18 cellular contexts compared by ENCODE assay signal in genomic region chr15:23647001-23647295, GRCh38. TPM values are rescaled to one million over a fixed set of nuclear protein-coding genes. Genes with fewer than 3 reads are reported as not detected.
DNase-seq lines count a peak whose midpoint lies in the region; ATAC-seq and TF ChIP-seq lines count a peak whose summit lies in the region.
"Had no signal": no experiment of that assay in that cellular context is flagged by ENCODE, and none has a peak within 500 bp of the region (broad histone marks: within the 10 kb centered on the region; RNA-seq: fewer than 3 reads in every experiment).

No MANE protein-coding gene starts in this region.

- no peaks in the 10 kb centered on the region for H3K9me3 ChIP-seq in heart left ventricle
- no peaks in the 10 kb centered on the region for H3K9me3 ChIP-seq in esophagus muscularis mucosa
- no peaks in the 10 kb centered on the region for H3K9me3 ChIP-seq in uterus
- H3K9me3 ChIP-seq: colonic mucosa, left lung, tibial nerve had no signal

- peak overlapping the region; percentile 43 for H3K27ac Mint-ChIP-seq in neural crest cell (ENCODE audit: unreplicated experiment)
- H3K27ac Mint-ChIP-seq: activated T-helper 17 cell treated with anti-CD3 and anti-CD28 coated beads, Interleukin-2, amount 50 U/mL, for 72 hours; natural killer cell treated with Interleukin-12 subunit alpha and Interleukin-12 subunit beta and Interleukin-15 and Interleukin-18, amount 100 ng/mL, for 72 hours had no signal

- H3K4me3 ChIP-seq in heart left ventricle (peak overlapping the region in 9 of 12 donors; percentile 14 to 48 (median 37)), esophagus muscularis mucosa (peak overlapping the region in 3 of 4 donors; percentile 24 to 48 (median 39)), uterus (peak overlapping the region; percentile 23 to 26)
- H3K4me3 ChIP-seq: colonic mucosa, GM12878 had no signal

- no peaks in the 10 kb centered on the region for H3K27me3 Mint-ChIP-seq in neural crest cell (ENCODE audit: low read depth)

- ATAC-seq in heart left ventricle: no peak
- ATAC-seq in left ventricle myocardium superior: no peak
- ATAC-seq in HG03097 (IDR thresholded peaks at IDR 0.05; ENCODE audit: low FRiP score, unreplicated experiment): no peak
- ATAC-seq: activated T-helper 17 cell treated with anti-CD3 and anti-CD28 coated beads, Interleukin-2, amount 50 U/mL, for 72 hours; GM12878; natural killer cell treated with Interleukin-12 subunit alpha and Interleukin-12 subunit beta and Interleukin-15 and Interleukin-18, amount 100 ng/mL, for 72 hours had no signal

- no peak for TF ChIP-seq EP300 in esophagus muscularis mucosa (IDR thresholded peaks at IDR 0.05)

- H3K4me1 Mint-ChIP-seq in neural crest cell: peaks cover 31% of the 10 kb centered on the region
- H3K4me1 Mint-ChIP-seq: activated T-helper 17 cell treated with anti-CD3 and anti-CD28 coated beads, Interleukin-2, amount 50 U/mL, for 72 hours had no signal

- H3K36me3 ChIP-seq in heart left ventricle (no peaks in the 10 kb centered on the region), esophagus muscularis mucosa (no peaks in the 10 kb centered on the region), uterus (no peaks in the 10 kb centered on the region)
- H3K36me3 ChIP-seq: colonic mucosa, left lung, tibial nerve had no signal

- no peak overlapping the region for H3K27ac ChIP-seq in heart left ventricle
- no peak overlapping the region for H3K27ac ChIP-seq in esophagus muscularis mucosa (replicated peaks in 1 of 4)
- no peak overlapping the region for H3K27ac ChIP-seq in uterus
- H3K27ac ChIP-seq: colonic mucosa, left lung, tibial nerve had no signal

- no peaks in the 10 kb centered on the region for H3K9me3 Mint-ChIP-seq in neural crest cell
- H3K9me3 Mint-ChIP-seq: activated T-helper 17 cell treated with anti-CD3 and anti-CD28 coated beads, Interleukin-2, amount 50 U/mL, for 72 hours; natural killer cell treated with Interleukin-12 subunit alpha and Interleukin-12 subunit beta and Interleukin-15 and Interleukin-18, amount 100 ng/mL, for 72 hours had no signal

- H3K4me3 Mint-ChIP-seq in neural crest cell: peak overlapping the region; percentile 66
- H3K4me3 Mint-ChIP-seq: activated T-helper 17 cell treated with anti-CD3 and anti-CD28 coated beads, Interleukin-2, amount 50 U/mL, for 72 hours; natural killer cell treated with Interleukin-12 subunit alpha and Interleukin-12 subunit beta and Interleukin-15 and Interleukin-18, amount 100 ng/mL, for 72 hours had no signal

- 75 to 88% (median 81%) methylated on average over 14 to 17 of the region's 17 CpGs for WGBS in heart left ventricle, 4 donors
- WGBS in esophagus muscularis mucosa: 77% methylated on average over 15 of the region's 17 CpGs

- intact Hi-C loops in heart left ventricle (cut with DNase I): loop anchor here in 9 of 10 donors (5.0 to 10.0 kb wide), 11 partner anchors 208 to 1858 kb away; no protein-coding TSS in a partner anchor
- intact Hi-C loops in left ventricle myocardium superior (cut with micrococcal nuclease): loop anchor here (10.0 kb wide), 1 partner anchor 208 kb away; no protein-coding TSS in a partner anchor
- intact Hi-C loops in esophagus muscularis mucosa (cut with DNase I): no loop called here
- intact Hi-C loops in uterus (cut with DNase I; ENCODE audit: low total_unique reads): no loop called here

- TF ChIP-seq CTCF in heart left ventricle (IDR thresholded peaks at IDR 0.05) (no peak), esophagus muscularis mucosa (IDR thresholded peaks at IDR 0.05) (no peak), neural crest cell (conservative IDR thresholded peaks at IDR 0.05) (no peak), uterus (IDR thresholded peaks at IDR 0.05) (no peak)

- DNase-seq in heart left ventricle: no peak
- DNase-seq in left ventricle myocardium superior: no peak
- DNase-seq in esophagus muscularis mucosa (ENCODE audit: extremely low spot score): no peak
- DNase-seq in neural crest cell (ENCODE audit: low read depth, low spot score): no peak
- DNase-seq in uterus: no peak
- no peak for DNase-seq in NCI-H1092 treated with DMSO at 0.1 percent for 48 hours (lab: John Stamatoyannopoulos, UW)
- DNase-seq in iPS-NIHi7 (ENCODE audit: extremely low spot score): no peak
- DNase-seq: activated CD8-positive, alpha-beta memory T cell treated with anti-CD3 and anti-CD28 coated beads for 24 hours; colonic mucosa; NCI-H1048; NCI-H2171 treated with DMSO at 0.1 percent for 48 hours had no signal

- H3K27me3 ChIP-seq in heart left ventricle (peaks cover 0 to 45% (median 13%) of the 10 kb centered on the region in 9 donors), esophagus muscularis mucosa (peaks cover 0 to 72% (median 6%) of the 10 kb centered on the region in 4 donors), uterus (peaks cover 0 to 8% of the 10 kb centered on the region in 2 donors)
- H3K27me3 ChIP-seq: colonic mucosa had no signal

- H3K36me3 Mint-ChIP-seq in neural crest cell (ENCODE audit: low read depth): peaks cover 2% of the 10 kb centered on the region
- H3K36me3 Mint-ChIP-seq: natural killer cell treated with Interleukin-12 subunit alpha and Interleukin-12 subunit beta and Interleukin-15 and Interleukin-18, amount 100 ng/mL, for 72 hours had no signal

- TF ChIP-seq POLR2A in heart left ventricle (IDR thresholded peaks at IDR 0.05) (no peak), esophagus muscularis mucosa (IDR thresholded peaks at IDR 0.05; ENCODE audit: low read depth) (no peak), uterus (IDR thresholded peaks at IDR 0.05) (no peak)

- H3K4me1 ChIP-seq in heart left ventricle (peaks cover 0 to 8% (median 0%) of the 10 kb centered on the region in 12 donors), esophagus muscularis mucosa (peaks cover 0 to 10% (median 8%) of the 10 kb centered on the region in 4 donors), uterus (no peaks in the 10 kb centered on the region)
- H3K4me1 ChIP-seq: colonic mucosa, left lung had no signal

RNA-seq across cellular contexts. Expression of gene MAGEL2, which starts 0.7 kb away (rescaled TPM):
- total RNA-seq in heart left ventricle: under 1 TPM in 6 of 9 donors, not detected in 3; 0.05 to 0.27 (median 0.11) TPM
- polyA plus RNA-seq in heart left ventricle: under 1 TPM in 1 of 2 donors, not detected in 1; 0.04 TPM
- total RNA-seq in left ventricle myocardium superior: 0.05 TPM
- under 1 TPM in 2 of 4 donors, not detected in 2; 0.17 to 0.26 TPM for total RNA-seq in esophagus muscularis mucosa
- total RNA-seq in neural crest cell: 11.9 and 13.1 TPM in 2 replicates
- 1 to 10 TPM in 2 of 4 donors, under 1 TPM in 1, not detected in 1; 0.29 to 6.6 (median 3.2) TPM for total RNA-seq in uterus
- total RNA-seq: activated T-helper 17 cell treated with anti-CD3 and anti-CD28 coated beads, Interleukin-2, amount 50 U/mL, for 72 hours; GM12878; natural killer cell treated with Interleukin-12 subunit alpha and Interleukin-12 subunit beta and Interleukin-15 and Interleukin-18, amount 100 ng/mL, for 72 hours; RPMI7951 had no signal
- polyA plus RNA-seq: GM12878 had no signal

RNA-seq across cellular contexts. Expression of gene NDN, which starts 40.2 kb away (rescaled TPM):
- total RNA-seq in heart left ventricle (10 to 100 TPM; 26.8 to 79.2 (median 47.9) TPM), left ventricle myocardium superior (35.5 TPM), esophagus muscularis mucosa (10 to 100 TPM; 40.7 to 93.4 (median 75.4) TPM), neural crest cell (97.3 and 105 TPM in 2 replicates), uterus (100 to 1,000 TPM in 1 of 4 donors, 10 to 100 TPM in 3; 64.6 to 166 (median 80.5) TPM)
- 10 to 100 TPM; 12.2 to 22.2 TPM for polyA plus RNA-seq in heart left ventricle

Comparison
In these comparisons a context has a peak if more than half of its experiments do, and no peak if none do; other contexts are left out.
1. intact Hi-C loops: an anchor here in heart left ventricle (5.0 to 10.0 kb wide) and left ventricle myocardium superior (10.0 kb wide); none called in esophagus muscularis mucosa and uterus.